ENCODE assay signal across 13 cellular contexts in the genomic region with DNA sequence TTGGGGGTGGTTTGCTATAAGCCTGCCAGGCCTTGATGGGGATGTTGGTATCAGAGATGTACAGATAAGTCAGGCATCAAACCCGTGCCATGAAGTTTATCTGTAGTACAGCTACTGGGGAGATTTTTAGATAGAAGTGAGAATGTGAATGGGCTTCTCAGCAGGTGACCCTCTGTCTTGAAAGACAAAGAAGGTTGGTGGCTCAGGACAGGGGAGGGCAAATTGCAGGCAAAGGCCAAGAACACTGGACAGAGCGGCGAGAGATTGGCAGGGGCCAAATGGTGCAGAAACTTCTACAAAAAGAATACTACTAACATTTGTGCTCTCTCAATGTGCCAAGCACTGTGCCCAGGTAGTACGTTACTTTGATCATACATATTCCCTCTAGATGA. TPM values are rescaled to one million over a fixed set of nuclear protein-coding genes. Genes with fewer than 3 reads are reported as not detected.
DNase-seq lines count a peak whose midpoint lies in the region; ATAC-seq, FAIRE-seq and TF ChIP-seq lines count a peak whose summit lies in the region.
"Had no signal": no experiment of that assay in that cellular context is flagged by ENCODE, and none has a peak within 500 bp of the region (broad histone marks: within the 10 kb centered on the region; RNA-seq: fewer than 3 reads in every experiment).

No MANE protein-coding gene starts in this region.

- peaks cover 48% of the 10 kb centered on the region for H3K4me1 ChIP-seq in CD8-positive, alpha-beta T cell (ENCODE audit: insufficient read depth, low read length)
- H3K4me1 ChIP-seq in HUES64 (ENCODE audit: insufficient read depth, low read length): peaks cover 10% of the 10 kb centered on the region; the same call in 1 of the 2 replicates

- peak overlapping the region; percentile 97 for H3K4me3 Mint-ChIP-seq in CD8-positive, alpha-beta T cell
- peak overlapping the region; percentile 90 for H3K4me3 Mint-ChIP-seq in activated naive CD8-positive, alpha-beta T cell treated with anti-CD3 and anti-CD28 coated beads for 36 hours
- H3K4me3 Mint-ChIP-seq in natural killer cell: peak overlapping the region; percentile 91

- POLR2A ChIA-PET in CD8-positive, alpha-beta T cell (lab: Charles Lee): interaction anchor here (0.6 to 5.4 kb wide), 4 partner anchors 9 to 184 kb away, joined by 3 to 64 read pairs (median 5); partner anchors contain the start of gene OTUD5

- CTCF ChIA-PET in CD8-positive, alpha-beta T cell (lab: Charles Lee): no interaction called here

- WGBS in HUES64: 45% methylated on average over 4 of the region's 4 CpGs

- H3K4me1 Mint-ChIP-seq in CD8-positive, alpha-beta T cell (ENCODE audit: low read depth): peaks cover 49% of the 10 kb centered on the region
- peaks cover 40% of the 10 kb centered on the region for H3K4me1 Mint-ChIP-seq in activated naive CD8-positive, alpha-beta T cell treated with anti-CD3 and anti-CD28 coated beads for 36 hours
- H3K4me1 Mint-ChIP-seq in natural killer cell: peaks cover 44 to 60% of the 10 kb centered on the region in 2 donors

- FAIRE-seq in HTR-8/SVneo (lab: Jason Lieb, UNC) (no peak), urothelium cell line (lab: Jason Lieb, UNC) (no peak)
- FAIRE-seq: G401.6 had no signal

- H3K27ac ChIP-seq in CD8-positive, alpha-beta T cell (ENCODE audit: low read depth, low read length): peak overlapping the region; percentile 100
- H3K27ac ChIP-seq in HUES64 (ENCODE audit: low read depth, low read length): peak overlapping the region; percentile 98; the same call in 1 of the 2 replicates

- ATAC-seq in CD8-positive, alpha-beta T cell: no peak
- ATAC-seq in natural killer cell: no peak
- ATAC-seq: Panc1 had no signal

- no peaks in the 10 kb centered on the region for H3K9me3 Mint-ChIP-seq in CD8-positive, alpha-beta T cell
- H3K9me3 Mint-ChIP-seq in activated naive CD8-positive, alpha-beta T cell treated with anti-CD3 and anti-CD28 coated beads for 36 hours: no peaks in the 10 kb centered on the region
- H3K9me3 Mint-ChIP-seq in natural killer cell: no peaks in the 10 kb centered on the region

- no peak for DNase-seq in CD8-positive, alpha-beta T cell
- no peak for DNase-seq in activated naive CD8-positive, alpha-beta T cell treated with anti-CD3 and anti-CD28 coated beads for 36 hours
- DNase-seq in natural killer cell (no peak), HTR-8/SVneo (ENCODE audit: insufficient read length, low spot score) (no peak), AML-193 (lab: John Stamatoyannopoulos, UW) (no peak), urothelium cell line (ENCODE audit: low spot score) (no peak)
- DNase-seq: NCI-H2227 treated with DMSO at 0.1 percent for 48 hours; stimulated activated CD4-positive, alpha-beta T cell treated with anti-CD3 and anti-CD28 coated beads, Interleukin-2, amount 100 ng/mL, for 48 hours; T-helper 9 cell had no signal

- no peaks in the 10 kb centered on the region for H3K9me3 ChIP-seq in CD8-positive, alpha-beta T cell (ENCODE audit: low read length)
- H3K9me3 ChIP-seq in HUES64 (ENCODE audit: insufficient read depth, low read depth, low read length): no peaks in the 10 kb centered on the region
- H3K9me3 ChIP-seq: HAP-1 had no signal

- H3K4me3 ChIP-seq in CD8-positive, alpha-beta T cell (ENCODE audit: low read depth, low read length): peak overlapping the region; percentile 90
- H3K4me3 ChIP-seq in HUES64 (ENCODE audit: low read length): peak overlapping the region; percentile 90; the same call in 1 of the 2 replicates
- H3K4me3 ChIP-seq: HAP-1 had no signal

- peaks cover 21% of the 10 kb centered on the region for H3K36me3 ChIP-seq in CD8-positive, alpha-beta T cell (ENCODE audit: insufficient read depth, low read length)
- H3K36me3 ChIP-seq in HUES64 (ENCODE audit: insufficient read depth, low read length): peaks cover 39% of the 10 kb centered on the region

- intact Hi-C loops in CD8-positive, alpha-beta T cell (cut with DNase I, micrococcal nuclease): no loop called here
- intact Hi-C loops in natural killer cell (cut with micrococcal nuclease): no loop called here

- H3K36me3 Mint-ChIP-seq in CD8-positive, alpha-beta T cell: peaks cover 59% of the 10 kb centered on the region
- peaks cover 57% of the 10 kb centered on the region for H3K36me3 Mint-ChIP-seq in activated naive CD8-positive, alpha-beta T cell treated with anti-CD3 and anti-CD28 coated beads for 36 hours
- no peaks in the 10 kb centered on the region for H3K36me3 Mint-ChIP-seq in natural killer cell

- TF ChIP-seq CTCF in CD8-positive, alpha-beta T cell (IDR thresholded peaks at IDR 0.05): no peak
- no peak for TF ChIP-seq CTCF in natural killer cell (IDR thresholded peaks at IDR 0.05)

- no peaks in the 10 kb centered on the region for H3K27me3 ChIP-seq in CD8-positive, alpha-beta T cell (ENCODE audit: insufficient read depth, low read length)
- H3K27me3 ChIP-seq in HUES64 (ENCODE audit: insufficient read depth, low read length): no peaks in the 10 kb centered on the region

- peak overlapping the region; percentile 96 for H3K27ac Mint-ChIP-seq in CD8-positive, alpha-beta T cell
- peak overlapping the region; percentile 96 for H3K27ac Mint-ChIP-seq in activated naive CD8-positive, alpha-beta T cell treated with anti-CD3 and anti-CD28 coated beads for 36 hours
- H3K27ac Mint-ChIP-seq in natural killer cell: peak overlapping the region; percentile 96 to 99

- H3K27me3 Mint-ChIP-seq in CD8-positive, alpha-beta T cell (ENCODE audit: low read depth): no peaks in the 10 kb centered on the region
- peaks cover 10% of the 10 kb centered on the region for H3K27me3 Mint-ChIP-seq in activated naive CD8-positive, alpha-beta T cell treated with anti-CD3 and anti-CD28 coated beads for 36 hours
- H3K27me3 Mint-ChIP-seq in natural killer cell (ENCODE audit: low read depth in 2 of 2): no peaks in the 10 kb centered on the region

- H3K9ac ChIP-seq in HUES64 (ENCODE audit: low read depth, low read length): no peak overlapping the region

RNA-seq across cellular contexts. Expression of gene PIM2, which starts 1.9 kb away (rescaled TPM):
- total RNA-seq in CD8-positive, alpha-beta T cell: 100 to 1,000 TPM; 212 to 218 TPM
- 101 TPM for polyA plus RNA-seq in HUES64 (2013, experiment 1 of 2)
- polyA plus RNA-seq in HUES64 (2013, experiment 2 of 2): 88.9 TPM
- total RNA-seq in activated naive CD8-positive, alpha-beta T cell treated with anti-CD3 and anti-CD28 coated beads for 36 hours: 100 to 1,000 TPM; 213 to 219 TPM
- total RNA-seq in natural killer cell: 100 to 1,000 TPM; 134 to 173 (median 150) TPM

RNA-seq across cellular contexts. Expression of gene SLC35A2, which starts 9.3 kb away (rescaled TPM):
- total RNA-seq in CD8-positive, alpha-beta T cell: 10 to 100 TPM; 14.6 to 16.6 TPM
- 12.1 TPM for polyA plus RNA-seq in HUES64 (2013, experiment 1 of 2)
- polyA plus RNA-seq in HUES64 (2013, experiment 2 of 2): 10.3 TPM
- total RNA-seq in activated naive CD8-positive, alpha-beta T cell treated with anti-CD3 and anti-CD28 coated beads for 36 hours: 10 to 100 TPM; 20.8 to 24.0 TPM
- total RNA-seq in natural killer cell: 10 to 100 TPM; 16.5 to 30.1 (median 18.3) TPM

RNA-seq across cellular contexts. Expression of gene PQBP1, which starts 23.0 kb away (rescaled TPM):
- total RNA-seq in CD8-positive, alpha-beta T cell: 10 to 100 TPM; 79.9 to 82.1 TPM
- 66.9 TPM for polyA plus RNA-seq in HUES64 (2013, experiment 1 of 2)
- 52.8 TPM for polyA plus RNA-seq in HUES64 (2013, experiment 2 of 2)
- 10 to 100 TPM; 84.3 to 85.7 TPM for total RNA-seq in activated naive CD8-positive, alpha-beta T cell treated with anti-CD3 and anti-CD28 coated beads for 36 hours
- 10 to 100 TPM; 57.2 to 62.0 (median 59.1) TPM for total RNA-seq in natural killer cell

RNA-seq across cellular contexts. Expression of gene TIMM17B, which starts 23.1 kb away (rescaled TPM):
- total RNA-seq in CD8-positive, alpha-beta T cell: 10 to 100 TPM; 35.0 to 37.6 TPM
- 52.2 TPM for polyA plus RNA-seq in HUES64 (2013, experiment 1 of 2)
- 59.4 TPM for polyA plus RNA-seq in HUES64 (2013, experiment 2 of 2)
- total RNA-seq in activated naive CD8-positive, alpha-beta T cell treated with anti-CD3 and anti-CD28 coated beads for 36 hours: 10 to 100 TPM; 57.8 to 60.5 TPM
- 10 to 100 TPM; 40.3 to 45.6 (median 44.5) TPM for total RNA-seq in natural killer cell

RNA-seq across cellular contexts. Expression of gene OTUD5, which starts 36.7 kb away (rescaled TPM):
- total RNA-seq in CD8-positive, alpha-beta T cell: 100 to 1,000 TPM; 109 to 113 TPM
- polyA plus RNA-seq in HUES64 (2013, experiment 1 of 2): 30.9 TPM
- polyA plus RNA-seq in HUES64 (2013, experiment 2 of 2): 30.2 TPM
- total RNA-seq in activated naive CD8-positive, alpha-beta T cell treated with anti-CD3 and anti-CD28 coated beads for 36 hours: 10 to 100 TPM; 57.3 to 59.5 TPM
- total RNA-seq in natural killer cell: 100 to 1,000 TPM in 1 of 3 donors, 10 to 100 TPM in 2; 92.2 to 106 (median 92.5) TPM
